Comparison of ENCODE assay signal across 17 cellular contexts in the genomic region with DNA sequence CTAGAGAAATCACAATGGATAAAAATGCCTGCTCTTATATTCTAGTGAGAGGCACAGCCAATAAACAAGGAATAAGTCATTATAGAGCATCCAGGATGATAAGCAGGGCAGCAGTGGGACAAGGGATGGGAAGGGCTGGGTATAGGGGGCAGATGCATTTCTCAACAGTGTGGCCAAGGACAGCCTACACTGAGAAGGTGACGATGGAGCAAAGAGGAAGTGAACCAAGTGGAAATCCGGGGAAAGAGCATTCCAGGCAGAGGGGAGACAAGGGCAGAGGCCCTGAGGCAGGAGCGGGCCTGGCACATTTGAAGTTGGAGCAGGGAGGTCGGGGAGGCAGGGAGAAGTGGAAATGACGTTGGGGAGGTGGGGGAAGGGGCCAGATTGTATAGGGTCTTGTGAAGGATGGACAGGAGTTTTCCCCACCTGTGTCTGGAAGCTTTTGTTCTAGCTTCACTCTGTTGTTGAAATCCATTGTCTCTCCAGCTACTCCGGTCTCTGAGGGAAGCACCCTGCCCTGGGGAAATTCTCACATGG. TPM values are rescaled to one million over a fixed set of nuclear protein-coding genes. Genes with fewer than 3 reads are reported as not detected.
DNase-seq lines count a peak whose midpoint lies in the region; ATAC-seq, FAIRE-seq and TF ChIP-seq lines count a peak whose summit lies in the region.
"Had no signal": no experiment of that assay in that cellular context is flagged by ENCODE, and none has a peak within 500 bp of the region (broad histone marks: within the 10 kb centered on the region; RNA-seq: fewer than 3 reads in every experiment).

No MANE protein-coding gene starts in this region.

- no peak for FAIRE-seq in HepG2 (lab: Jason Lieb, UNC)
- FAIRE-seq: A204.1, D721Med had no signal

- TF ChIP-seq CTCF in HepG2 (CRISPR knock-in tag; IDR thresholded peaks at IDR 0.05) (no peak), right lobe of liver (IDR thresholded peaks at IDR 0.05) (no peak), OCI-LY7 (conservative IDR thresholded peaks at IDR 0.05; ENCODE audit: low read length) (no peak), endothelial cell (IDR thresholded peaks at IDR 0.05; ENCODE audit: unreplicated experiment) (no peak), parathyroid adenoma (IDR thresholded peaks at IDR 0.05) (no peak)

- in situ Hi-C loops in HepG2 (cut with HindIII; ENCODE audit: extremely low pct_ligation_motif_present, low pct_unique_long_range_greater_than_20kb): no loop called here

- TF ChIP-seq RAD21 in HepG2 (CRISPR knock-in tag; IDR thresholded peaks at IDR 0.05): no peak

- H3K4me1 Mint-ChIP-seq in endothelial cell (ENCODE audit: unreplicated experiment): peaks cover 61% of the 10 kb centered on the region
- peaks cover 36% of the 10 kb centered on the region for H3K4me1 Mint-ChIP-seq in activated naive CD4-positive, alpha-beta T cell treated with anti-CD3 and anti-CD28 coated beads, Interleukin-2, amount 10 ng/mL, durations not matched to agents 7 days and 5 days

- H3K4me1 ChIP-seq in HepG2 (ENCODE audit: insufficient read depth, low read length) (peaks cover 99% of the 10 kb centered on the region), right lobe of liver (peaks cover 0 to 11% (median 0%) of the 10 kb centered on the region in 4 donors), OCI-LY7 (ENCODE audit: insufficient read depth, low read length, poor library complexity, severe bottlenecking) (peaks cover 47% of the 10 kb centered on the region), parathyroid adenoma (peaks cover 24% of the 10 kb centered on the region)

- H3K4me3 Mint-ChIP-seq in endothelial cell (ENCODE audit: unreplicated experiment): peak overlapping the region; percentile 68
- no peak overlapping the region for H3K4me3 Mint-ChIP-seq in activated naive CD4-positive, alpha-beta T cell treated with anti-CD3 and anti-CD28 coated beads, Interleukin-2, amount 10 ng/mL, durations not matched to agents 7 days and 5 days

- no peak for TF ChIP-seq POLR2A in HepG2 (IDR thresholded peaks at IDR 0.05; ENCODE audit: insufficient read depth in 1 of 2, low read depth in 2 of 2, low read length in 2 of 2)
- no peak for TF ChIP-seq POLR2A in right lobe of liver (IDR thresholded peaks at IDR 0.05)

- H3K27ac ChIP-seq in HepG2 (ENCODE audit: extremely low read length, insufficient read depth, low read length) (no peak overlapping the region), right lobe of liver (no peak overlapping the region), OCI-LY7 (ENCODE audit: low read depth, low read length, poor library complexity, severe bottlenecking) (peak overlapping the region; percentile 89), parathyroid adenoma (no peak overlapping the region)
- H3K27ac ChIP-seq: SK-N-MC had no signal

- H3K79me2 ChIP-seq in HepG2 (ENCODE audit: insufficient read depth, low read length) (no peaks in the 10 kb centered on the region), OCI-LY7 (ENCODE audit: insufficient read depth, low read depth, low read length) (no peaks in the 10 kb centered on the region), parathyroid adenoma (no peaks in the 10 kb centered on the region)

- H3K27me3 Mint-ChIP-seq in endothelial cell (ENCODE audit: unreplicated experiment): peaks cover 12% of the 10 kb centered on the region
- peaks cover 10% of the 10 kb centered on the region for H3K27me3 Mint-ChIP-seq in activated naive CD4-positive, alpha-beta T cell treated with anti-CD3 and anti-CD28 coated beads, Interleukin-2, amount 10 ng/mL, durations not matched to agents 7 days and 5 days

- no peak overlapping the region for H3K4me3 ChIP-seq in HepG2 (replicated peaks in 1 of 3; ENCODE audit: insufficient read depth in 1 of 3, low read depth in 2 of 3, low read length in 3 of 3)
- no peak overlapping the region for H3K4me3 ChIP-seq in right lobe of liver
- peak overlapping the region; percentile 49 for H3K4me3 ChIP-seq in OCI-LY7 (ENCODE audit: low read depth, low read length, poor library complexity, severe bottlenecking)
- H3K4me3 ChIP-seq in parathyroid adenoma (ENCODE audit: low read depth, low read length): no peak overlapping the region
- H3K4me3 ChIP-seq: SK-N-MC had no signal

- no peak for DNase-seq in HepG2 (ENCODE audit: low spot score)
- DNase-seq in right lobe of liver: no peak
- peak; percentile 26 for DNase-seq in OCI-LY7 (ENCODE audit: low spot score)
- DNase-seq in endothelial cell (ENCODE audit: low spot score): no peak
- DNase-seq in retina: no peak
- no peak for DNase-seq in activated naive CD4-positive, alpha-beta T cell treated with anti-CD3 and anti-CD28 coated beads, Interleukin-2, amount 10 ng/mL, durations not matched to agents 7 days and 5 days
- no peak for DNase-seq in A172 (ENCODE audit: low spot score)
- DNase-seq: H7, IMR-90, NCI-H1092, NCI-H2107, NCI-H226, NCI-H526 treated with DMSO at 0.1 percent for 48 hours had no signal

- H2AFZ ChIP-seq in HepG2 (ENCODE audit: low read length) (no peak overlapping the region), OCI-LY7 (ENCODE audit: low read length) (no peak overlapping the region; the same call in 1 of the 2 replicates), parathyroid adenoma (peak overlapping the region; percentile 8)

- H3K9me3 ChIP-seq in HepG2 (ENCODE audit: low read length) (no peaks in the 10 kb centered on the region), right lobe of liver (no peaks in the 10 kb centered on the region), OCI-LY7 (ENCODE audit: low read length) (no peaks in the 10 kb centered on the region), parathyroid adenoma (ENCODE audit: control insufficient read depth, low read length) (no peaks in the 10 kb centered on the region)

- no peak for TF ChIP-seq EP300 in HepG2 (IDR thresholded peaks at IDR 0.05; ENCODE audit: low read depth in 2 of 2, low read length in 2 of 2)
- no peak for TF ChIP-seq EP300 in HepG2 (CRISPR knock-in tag; IDR thresholded peaks at IDR 0.05; ENCODE audit: borderline replicate concordance)

- H4K20me1 ChIP-seq in HepG2 (ENCODE audit: insufficient read depth, low read length): no peaks in the 10 kb centered on the region
- no peaks in the 10 kb centered on the region for H4K20me1 ChIP-seq in OCI-LY7 (ENCODE audit: insufficient read depth, low read length)

- 10% methylated on average over 6 of the region's 6 CpGs for WGBS in HepG2 (ENCODE audit: low lambda C conversion rate)
- WGBS in right lobe of liver (ENCODE audit: insufficient coverage, low coverage, low lambda C conversion rate, missing lambda C conversion rate): 50% methylated on average over 4 of the region's 6 CpGs

- intact Hi-C loops in HepG2 (cut with micrococcal nuclease; ENCODE audit: unreplicated experiment) (no loop called here), right lobe of liver (cut with DNase I) (no loop called here), OCI-LY7 (cut with micrococcal nuclease; ENCODE audit: unreplicated experiment) (loop anchor here (1.0 to 5.0 kb wide), 3 partner anchors 17 to 316 kb away; partner anchors contain the start of genes EPB41L5 and TMEM177)

- POLR2A ChIA-PET in HepG2 (lab: Yijun Ruan, JAX): interaction anchor here (0.6 to 3.6 kb wide), 3 partner anchors 14 to 373 kb away, joined by 3 to 35 read pairs (median 4); partner anchors contain the start of gene TMEM177
- POLR2A ChIA-PET in OCI-LY7 (lab: Charles Lee): interaction anchor here (0.6 to 1.5 kb wide), 3 partner anchors 18 to 349 kb away, joined by 5 to 10 read pairs (median 9); partner anchors contain the start of gene TMEM177

- ATAC-seq in HepG2 (no peak), right lobe of liver (no peak)

- H3K4me2 ChIP-seq in HepG2 (ENCODE audit: low read depth, low read length): peak overlapping the region; percentile 37
- H3K4me2 ChIP-seq in OCI-LY7 (ENCODE audit: low read length): peak overlapping the region; percentile 76
- H3K4me2 ChIP-seq in parathyroid adenoma (ENCODE audit: low read length): no peak overlapping the region

- peak overlapping the region; percentile 25 for H3K27ac Mint-ChIP-seq in endothelial cell (ENCODE audit: unreplicated experiment)
- no peak overlapping the region for H3K27ac Mint-ChIP-seq in activated naive CD4-positive, alpha-beta T cell treated with anti-CD3 and anti-CD28 coated beads, Interleukin-2, amount 10 ng/mL, durations not matched to agents 7 days and 5 days

- H3K36me3 ChIP-seq in HepG2 (replicated peaks in 1 of 2; ENCODE audit: control insufficient read depth in 1 of 2, insufficient read depth in 2 of 2, low read length in 2 of 2): no peaks in the 10 kb centered on the region
- no peaks in the 10 kb centered on the region for H3K36me3 ChIP-seq in right lobe of liver
- H3K36me3 ChIP-seq in OCI-LY7 (ENCODE audit: insufficient read depth, low read length): no peaks in the 10 kb centered on the region
- H3K36me3 ChIP-seq in parathyroid adenoma (ENCODE audit: control insufficient read depth, insufficient read depth, low read length): no peaks in the 10 kb centered on the region

- H3K27me3 ChIP-seq in HepG2 (ENCODE audit: control insufficient read depth in 1 of 2, insufficient read depth in 2 of 2, low read length in 2 of 2) (peaks cover 0 to 2% of the 10 kb centered on the region in 2 experiments; a peak in 1 of 5 replicates), right lobe of liver (no peaks in the 10 kb centered on the region), parathyroid adenoma (ENCODE audit: control insufficient read depth, insufficient read depth, low read length) (no peaks in the 10 kb centered on the region)

- CTCF ChIA-PET in HepG2 (lab: Yijun Ruan, JAX; ENCODE audit: low intra/inter-chr PET ratio, low total read pairs) (no interaction called here), OCI-LY7 (lab: Charles Lee; ENCODE audit: unreplicated experiment) (interaction anchor here (1.3 kb wide), 1 partner anchor 480 kb away, joined by 3 read pairs; no protein-coding TSS in a partner anchor)
- CTCF ChIA-PET in activated naive CD4-positive, alpha-beta T cell treated with anti-CD3 and anti-CD28 coated beads, Interleukin-2, amount 10 ng/mL, durations not matched to agents 7 days and 5 days (lab: Charles Lee): interaction anchor here (0.8 to 3.1 kb wide), 3 partner anchors 10 to 479 kb away, joined by 3 to 12 read pairs (median 4); no protein-coding TSS in a partner anchor

- no peak overlapping the region for H3K9ac ChIP-seq in HepG2 (ENCODE audit: insufficient read depth, low read depth, low read length)
- H3K9ac ChIP-seq in parathyroid adenoma: no peak overlapping the region

- no peaks in the 10 kb centered on the region for H3K9me2 ChIP-seq in OCI-LY7 (ENCODE audit: insufficient read depth, low read length)

- no TSS peak for BruUV-seq in HepG2 (replicated peaks; lab: Mats Ljungman, UMichigan)
- no TSS peak for BruUV-seq in OCI-LY7 (replicated peaks; lab: Mats Ljungman, UMichigan)

- peaks cover 20% of the 10 kb centered on the region for H3K36me3 Mint-ChIP-seq in endothelial cell (ENCODE audit: low read depth, unreplicated experiment)
- no peaks in the 10 kb centered on the region for H3K36me3 Mint-ChIP-seq in activated naive CD4-positive, alpha-beta T cell treated with anti-CD3 and anti-CD28 coated beads, Interleukin-2, amount 10 ng/mL, durations not matched to agents 7 days and 5 days

- no peaks in the 10 kb centered on the region for H3K9me3 Mint-ChIP-seq in endothelial cell (ENCODE audit: unreplicated experiment)
- no peaks in the 10 kb centered on the region for H3K9me3 Mint-ChIP-seq in activated naive CD4-positive, alpha-beta T cell treated with anti-CD3 and anti-CD28 coated beads, Interleukin-2, amount 10 ng/mL, durations not matched to agents 7 days and 5 days

RNA-seq across cellular contexts. Expression of gene TMEM177, which starts 17.6 kb away (rescaled TPM):
- total RNA-seq in HepG2 (2016; rRNA removed; fragmentation: Illumina TruSeq; extraction: Trizol) (44.7 and 47.9 TPM in 2 replicates), right lobe of liver (10 to 100 TPM; 12.9 to 27.0 (median 17.9) TPM), OCI-LY7 (2022) (24.2 and 28.8 TPM in 2 replicates), endothelial cell (ENCODE audit: unreplicated experiment) (20.9 TPM)
- 15.4 and 16.3 TPM in 2 replicates for total RNA-seq in HepG2 (2016; cell fraction: cytosol; rRNA removed; fragmentation: Illumina TruSeq; extraction: Trizol; ENCODE audit: low read depth)
- total RNA-seq in HepG2 (2016; cell fraction: insoluble cytoplasmic fraction; rRNA removed; fragmentation: Illumina TruSeq; extraction: Trizol): 47.5 and 49.2 TPM in 2 replicates
- total RNA-seq in HepG2 (2016; cell fraction: membrane; rRNA removed; fragmentation: Illumina TruSeq; extraction: Trizol): 27.3 and 32.1 TPM in 2 replicates
- total RNA-seq in HepG2 (2016; cell fraction: nucleus; rRNA removed; fragmentation: Illumina TruSeq; extraction: Trizol): 26.1 and 27.7 TPM in 2 replicates
- polyA plus RNA-seq in HepG2 (2011; rRNA removed): 34.7 and 46.6 TPM in 2 replicates
- polyA plus RNA-seq in HepG2 (2011; cell fraction: cytosol; rRNA removed): 34.2 and 43.3 TPM in 2 replicates
- polyA plus RNA-seq in HepG2 (2011; cell fraction: nucleus; rRNA removed): 46.4 and 51.6 TPM in 2 replicates
- polyA plus RNA-seq in HepG2 (2012): 20.5 and 32.1 TPM in 2 replicates
- 12.8 and 13.4 TPM in 2 replicates for polyA plus RNA-seq in HepG2 (2016; cell fraction: cytosol; fragmentation: Illumina TruSeq; extraction: Trizol; ENCODE audit: low read depth)
- 62.8 and 62.9 TPM in 2 replicates for polyA plus RNA-seq in HepG2 (2016; cell fraction: insoluble cytoplasmic fraction; fragmentation: Illumina TruSeq; extraction: Trizol; ENCODE audit: low read depth)
- polyA plus RNA-seq in HepG2 (2016; cell fraction: membrane; fragmentation: Illumina TruSeq; extraction: Trizol; ENCODE audit: low read depth): 19.9 and 21.6 TPM in 2 replicates
- 41.1 and 43.7 TPM in 2 replicates for polyA plus RNA-seq in HepG2 (2016; cell fraction: nucleus; fragmentation: Illumina TruSeq; extraction: Trizol; ENCODE audit: insufficient read depth, low read depth)
- polyA minus RNA-seq in HepG2 (2011; rRNA and poly(A)+ RNA removed; ENCODE audit: low replicate concordance): 22.7 and 58.5 TPM in 2 replicates
- polyA minus RNA-seq in HepG2 (2011; cell fraction: cytosol; rRNA and poly(A)+ RNA removed): 13.8 and 15.2 TPM in 2 replicates
- polyA minus RNA-seq in HepG2 (2011; cell fraction: nucleus; rRNA and poly(A)+ RNA removed): 49.2 and 53.5 TPM in 2 replicates
- total RNA-seq in OCI-LY7 (2014; rRNA removed; shearing (Covaris generic)): 31.8 and 36.7 TPM in 2 replicates
- 23.8 and 31.8 TPM in 2 replicates for total RNA-seq in A172 (2014; rRNA removed; shearing (Covaris generic))
